8 cellular contexts compared by ENCODE assay signal in genomic region chr11:105609341-105609781, GRCh38. TPM values are rescaled to one million over a fixed set of nuclear protein-coding genes. Genes with fewer than 3 reads are reported as not detected.
DNase-seq lines count a peak whose midpoint lies in the region; ATAC-seq, FAIRE-seq and TF ChIP-seq lines count a peak whose summit lies in the region.

No MANE protein-coding gene starts in this region.

- H3K36me3 ChIP-seq in small intestine (ENCODE audit: control insufficient read depth in 2 of 2, insufficient read depth in 2 of 2, low read length in 2 of 2), result no peaks in the 10 kb centered on the region

- H3K4me3 ChIP-seq in fibroblast of pulmonary artery (replicated peaks; ENCODE audit: low read depth, low read length), result no peak overlapping the region
- no peak overlapping the region for H3K4me3 ChIP-seq in small intestine (ENCODE audit: low read depth in 1 of 2, low read length in 2 of 2)

- ATAC-seq in GM18909 (IDR thresholded peaks at IDR 0.05; ENCODE audit: poor library complexity, unreplicated experiment) (peak; percentile 78), HG03354 (IDR thresholded peaks at IDR 0.05; ENCODE audit: poor library complexity, severe bottlenecking, unreplicated experiment) (peak; percentile 92)

- WGBS in small intestine, 3 donors, result 5 to 18% (median 9%) methylated on average over 7 of the region's 7 CpGs

- no peaks in the 10 kb centered on the region for H3K4me1 ChIP-seq in small intestine (ENCODE audit: control insufficient read depth in 2 of 2, insufficient read depth in 1 of 2, low read depth in 1 of 2, low read length in 1 of 2)

- H3K27ac ChIP-seq in small intestine (ENCODE audit: low read depth in 1 of 2, low read length in 1 of 2), result no peak overlapping the region

- peak; percentile 67 for DNase-seq in COR-L47 (lab: John Stamatoyannopoulos, UW)
- peak; percentile 2 for DNase-seq in RPMI7951 (ENCODE audit: low read depth)
- peak; percentile 18 for DNase-seq in fibroblast of pulmonary artery (ENCODE audit: low read depth)
- DNase-seq in small intestine, result peak; percentile 35
- no peak for DNase-seq in dedifferentiated amniotic fluid mesenchymal stem cell (ENCODE audit: extremely low spot score)
- DNase-seq in NK-92 treated with Interleukin-12 subunit alpha and Interleukin-12 subunit beta, amount 100 ng/mL, for 24 hours (lab: John Stamatoyannopoulos, UW), result no peak

- peak; percentile 52 for TF ChIP-seq CTCF in fibroblast of pulmonary artery (IDR thresholded peaks at IDR 0.05; ENCODE audit: low read length, missing control alignments)

- H3K27me3 ChIP-seq in small intestine (ENCODE audit: control insufficient read depth in 2 of 2, insufficient read depth in 2 of 2, low read length in 2 of 2), result peaks cover 0 to 6% of the 10 kb centered on the region in 2 donors

- H3K9me3 ChIP-seq in small intestine (ENCODE audit: control insufficient read depth, low read depth), result no peaks in the 10 kb centered on the region

- FAIRE-seq in small intestine (lab: Jason Lieb, UNC), result no peak

RNA-seq across cellular contexts. Expression of gene GRIA4, which starts 0.5 kb away (rescaled TPM):
- total RNA-seq in RPMI7951 (2014; rRNA removed; shearing (Covaris generic)), result not detected in 2 replicates
- polyA plus RNA-seq in small intestine, result under 1 TPM in 1 of 3 donors, not detected in 2; 0.34 TPM

Comparison
In these comparisons a context has a peak if more than half of its experiments do, and no peak if none do; other contexts are left out.
1. DNase-seq: peak in COR-L47 (single experiment), RPMI7951 (single experiment), fibroblast of pulmonary artery (single experiment) and small intestine (single experiment); none in dedifferentiated amniotic fluid mesenchymal stem cell (single experiment) and NK-92 treated with Interleukin-12 subunit alpha and Interleukin-12 subunit beta, amount 100 ng/mL, for 24 hours (single experiment).